8 cellular contexts compared by ENCODE assay signal in genomic region chr10:73940634-73941221, GRCh38. TPM values are rescaled to one million over a fixed set of nuclear protein-coding genes. Genes with fewer than 3 reads are reported as not detected.
DNase-seq lines count a peak whose midpoint lies in the region; ATAC-seq and TF ChIP-seq lines count a peak whose summit lies in the region.

No MANE protein-coding gene starts in this region.

- intact Hi-C loops in esophagus squamous epithelium (cut with DNase I) (loop anchor here (2.0 kb wide), 1 partner anchor 54 kb away; no protein-coding TSS in a partner anchor), natural killer cell (cut with micrococcal nuclease) (loop anchor here (1.0 to 5.0 kb wide), 3 partner anchors 54 to 168 kb away; a partner anchor contains a TSS)

- H3K27ac Mint-ChIP-seq in natural killer cell = peak overlapping the region in 1 of 2 donors; percentile 73
- peak overlapping the region; percentile 91 for H3K27ac Mint-ChIP-seq in stimulated activated effector memory CD8-positive, alpha-beta T cell treated with anti-CD3 and anti-CD28 coated beads, Interleukin-12 subunit alpha, Interleukin-12 subunit beta, amount 100 ng/mL, for 72 hours

- DNase-seq in DMS 273 (lab: John Stamatoyannopoulos, UW; ENCODE audit: unreplicated experiment) = peak; percentile 81
- DNase-seq in DMS 273 treated with DMSO at 0.1 percent for 48 hours (lab: John Stamatoyannopoulos, UW) = no peak
- DNase-seq in OCI-M1 (lab: John Stamatoyannopoulos, UW) = peak; percentile 93
- DNase-seq in activated T-cell treated with anti-CD3 and anti-CD28 coated beads, Interleukin-2, amount 50 U/mL, for 4 hours = peak; percentile 85
- DNase-seq in esophagus squamous epithelium (lab: John Stamatoyannopoulos, UW) = no peak
- peak; percentile 85 for DNase-seq in natural killer cell
- DNase-seq in stimulated activated effector memory CD8-positive, alpha-beta T cell treated with anti-CD3 and anti-CD28 coated beads, Interleukin-12 subunit alpha, Interleukin-12 subunit beta, amount 100 ng/mL, for 72 hours (ENCODE audit: low spot score in 2 of 2) = peak; percentile 90 to 93

- peak overlapping the region in 3 of 4 donors; percentile 13 to 39 (median 19) for H3K4me3 ChIP-seq in esophagus squamous epithelium

- H3K4me3 Mint-ChIP-seq in activated T-cell treated with anti-CD3 and anti-CD28 coated beads, Interleukin-2, amount 50 U/mL, for 4 hours = peak overlapping the region; percentile 57
- H3K4me3 Mint-ChIP-seq in natural killer cell = peak overlapping the region; percentile 78
- H3K4me3 Mint-ChIP-seq in stimulated activated effector memory CD8-positive, alpha-beta T cell treated with anti-CD3 and anti-CD28 coated beads, Interleukin-12 subunit alpha, Interleukin-12 subunit beta, amount 100 ng/mL, for 72 hours = peak overlapping the region; percentile 69

- WGBS in esophagus squamous epithelium, 2 donors = 0% methylated on average over 10 to 11 of the region's 28 CpGs

- peaks cover 5 to 51% (median 34%) of the 10 kb centered on the region in 3 donors for H3K4me1 ChIP-seq in esophagus squamous epithelium

- peak; percentile 66 for ATAC-seq in HG03025 (IDR thresholded peaks at IDR 0.05; ENCODE audit: low FRiP score, unreplicated experiment)
- peak; percentile 98 to 99 for ATAC-seq in activated T-cell treated with anti-CD3 and anti-CD28 coated beads, Interleukin-2, amount 50 U/mL, for 4 hours
- ATAC-seq in natural killer cell = peak; percentile 98 to 100 (median 100)
- peak; percentile 98 for ATAC-seq in stimulated activated effector memory CD8-positive, alpha-beta T cell treated with anti-CD3 and anti-CD28 coated beads, Interleukin-12 subunit alpha, Interleukin-12 subunit beta, amount 100 ng/mL, for 72 hours

- H3K27ac ChIP-seq in esophagus squamous epithelium = peak overlapping the region; percentile 68 to 78 (median 72)

- no peaks in the 10 kb centered on the region for H3K27me3 Mint-ChIP-seq in activated T-cell treated with anti-CD3 and anti-CD28 coated beads, Interleukin-2, amount 50 U/mL, for 4 hours (ENCODE audit: low read depth)
- H3K27me3 Mint-ChIP-seq in natural killer cell (ENCODE audit: low read depth in 2 of 2) = no peaks in the 10 kb centered on the region

- TF ChIP-seq POLR2A in esophagus squamous epithelium (IDR thresholded peaks at IDR 0.05) = no peak

- no peaks in the 10 kb centered on the region for H3K36me3 Mint-ChIP-seq in activated T-cell treated with anti-CD3 and anti-CD28 coated beads, Interleukin-2, amount 50 U/mL, for 4 hours (ENCODE audit: insufficient read depth)
- no peaks in the 10 kb centered on the region for H3K36me3 Mint-ChIP-seq in natural killer cell
- H3K36me3 Mint-ChIP-seq in stimulated activated effector memory CD8-positive, alpha-beta T cell treated with anti-CD3 and anti-CD28 coated beads, Interleukin-12 subunit alpha, Interleukin-12 subunit beta, amount 100 ng/mL, for 72 hours = no peaks in the 10 kb centered on the region

- H3K9me3 Mint-ChIP-seq in activated T-cell treated with anti-CD3 and anti-CD28 coated beads, Interleukin-2, amount 50 U/mL, for 4 hours = no peaks in the 10 kb centered on the region
- H3K9me3 Mint-ChIP-seq in natural killer cell = no peaks in the 10 kb centered on the region
- H3K9me3 Mint-ChIP-seq in stimulated activated effector memory CD8-positive, alpha-beta T cell treated with anti-CD3 and anti-CD28 coated beads, Interleukin-12 subunit alpha, Interleukin-12 subunit beta, amount 100 ng/mL, for 72 hours = no peaks in the 10 kb centered on the region

- TF ChIP-seq CTCF in esophagus squamous epithelium (IDR thresholded peaks at IDR 0.05) = peak; percentile 73 to 98 (median 91)
- peak; percentile 94 for TF ChIP-seq CTCF in natural killer cell (IDR thresholded peaks at IDR 0.05)

- no peaks in the 10 kb centered on the region for H3K27me3 ChIP-seq in esophagus squamous epithelium

- no peaks in the 10 kb centered on the region for H3K9me3 ChIP-seq in esophagus squamous epithelium

- H3K36me3 ChIP-seq in esophagus squamous epithelium = no peaks in the 10 kb centered on the region

- H3K4me1 Mint-ChIP-seq in activated T-cell treated with anti-CD3 and anti-CD28 coated beads, Interleukin-2, amount 50 U/mL, for 4 hours (ENCODE audit: low read depth) = peaks cover 8% of the 10 kb centered on the region
- peaks cover 8 to 9% of the 10 kb centered on the region in 2 donors for H3K4me1 Mint-ChIP-seq in natural killer cell
- H3K4me1 Mint-ChIP-seq in stimulated activated effector memory CD8-positive, alpha-beta T cell treated with anti-CD3 and anti-CD28 coated beads, Interleukin-12 subunit alpha, Interleukin-12 subunit beta, amount 100 ng/mL, for 72 hours = peaks cover 8% of the 10 kb centered on the region

RNA-seq across cellular contexts. Expression of gene PLAU, which starts 29.8 kb away (rescaled TPM):
- total RNA-seq in activated T-cell treated with anti-CD3 and anti-CD28 coated beads, Interleukin-2, amount 50 U/mL, for 4 hours = 1 to 10 TPM in 1 of 3 donors, under 1 TPM in 2; 0.82 to 1.1 (median 0.84) TPM
- total RNA-seq in esophagus squamous epithelium = 10 to 100 TPM in 2 of 4 donors, 1 to 10 TPM in 2; 8.8 to 15.9 (median 11.9) TPM
- total RNA-seq in natural killer cell = 1 to 10 TPM in 1 of 3 donors, under 1 TPM in 2; 0.12 to 1.6 (median 0.32) TPM

RNA-seq across cellular contexts. Expression of gene VCL, which starts 57.2 kb away (rescaled TPM):
- 10 to 100 TPM; 12.4 to 16.3 (median 14.7) TPM for total RNA-seq in activated T-cell treated with anti-CD3 and anti-CD28 coated beads, Interleukin-2, amount 50 U/mL, for 4 hours
- total RNA-seq in esophagus squamous epithelium = 100 to 1,000 TPM in 1 of 4 donors, 10 to 100 TPM in 3; 64.8 to 143 (median 75.0) TPM
- total RNA-seq in natural killer cell = 100 to 1,000 TPM; 121 to 145 (median 122) TPM

Comparison
In these comparisons a context has a peak if more than half of its experiments do, and no peak if none do; other contexts are left out.
1. DNase-seq: peak in DMS 273 (single experiment), OCI-M1 (single experiment), activated T-cell treated with anti-CD3 and anti-CD28 coated beads, Interleukin-2, amount 50 U/mL, for 4 hours (single experiment), natural killer cell (single experiment) and stimulated activated effector memory CD8-positive, alpha-beta T cell treated with anti-CD3 and anti-CD28 coated beads, Interleukin-12 subunit alpha, Interleukin-12 subunit beta, amount 100 ng/mL, for 72 hours (2 of 2); none in DMS 273 treated with DMSO at 0.1 percent for 48 hours (single experiment) and esophagus squamous epithelium (single experiment).
2. Peak in every context shown above with its lines, with median percentiles within 50 percentile points of each other: ATAC-seq and H3K4me3 Mint-ChIP-seq.